Comparison of ENCODE assay signal across 8 cellular contexts in genomic region chr16:88931373-88931900, GRCh38. TPM values are rescaled to one million over a fixed set of nuclear protein-coding genes. Genes with fewer than 3 reads are reported as not detected.
"Had no signal": no experiment of that assay in that cellular context is flagged by ENCODE, and none has a peak within 500 bp of the region (broad histone marks: within the 10 kb centered on the region; RNA-seq: fewer than 3 reads in every experiment).

No MANE protein-coding gene starts in this region.

- DNase-seq: GM23248, GOT3, H9, HCEC 1CT, KG1 had no signal

- H3K4me3 Mint-ChIP-seq: H9 had no signal

- H3K4me3 ChIP-seq: GM23248 had no signal

- FAIRE-seq: H54, HTR-8/SVneo had no signal

- H3K36me3 Mint-ChIP-seq: IgD-negative memory B cell had no signal

- H3K27me3 Mint-ChIP-seq: IgD-negative memory B cell had no signal

- H3K27ac ChIP-seq: GM23248 had no signal

- H2AFZ ChIP-seq: GM23248 had no signal

- H3K27ac Mint-ChIP-seq: H9 had no signal

- H3K9me3 Mint-ChIP-seq: IgD-negative memory B cell had no signal

- H3K9ac ChIP-seq: GM23248 had no signal

RNA-seq across cellular contexts. Expression of gene CBFA2T3, which starts 45.6 kb away (rescaled TPM):
- total RNA-seq: GM23248 had no signal
- polyA plus RNA-seq: GM23248 had no signal
